8 cellular contexts compared by ENCODE assay signal in genomic region chr6:36874443-36875249, GRCh38. TPM values are rescaled to one million over a fixed set of nuclear protein-coding genes. Genes with fewer than 3 reads are reported as not detected.
DNase-seq lines count a peak whose midpoint lies in the region; ATAC-seq and TF ChIP-seq lines count a peak whose summit lies in the region.

TSS of gene PPIL1 (minus strand) at chr6:36874803. CDS start at chr6:36874772, 31 bp downstream.

- H3K4me3 ChIP-seq in GM12865 (ENCODE audit: low read depth, low read length) (peak within 1 kb of the TSS; percentile 63), adrenal gland (peak within 1 kb of the TSS; percentile 77 to 88 (median 86)), heart right ventricle (peak within 1 kb of the TSS; percentile 45 to 94 (median 83)), upper lobe of right lung (peak within 1 kb of the TSS; percentile 93)

- peak within 1 kb of the TSS; percentile 61 to 95 (median 86) for H3K27ac ChIP-seq in adrenal gland
- H3K27ac ChIP-seq in heart right ventricle, result peak within 1 kb of the TSS; percentile 37 to 98 (median 92)
- peak within 1 kb of the TSS; percentile 93 for H3K27ac ChIP-seq in upper lobe of right lung

- intact Hi-C loops in adrenal gland (cut with DNase I) (no loop called here), heart right ventricle (cut with DNase I) (loop anchor here in 1 of 10 donors (10.0 kb wide), 1 partner anchor 340 kb away; no protein-coding TSS in a partner anchor), posterior cingulate gyrus (cut with DNase I) (no loop called here), upper lobe of right lung (cut with DNase I) (no loop called here)

- 0 to 1% (median 0%) methylated on average over 22 to 54 of the region's 54 CpGs for WGBS in adrenal gland, 4 donors
- WGBS in heart right ventricle, 2 donors, result 0% methylated on average over 50 to 54 of the region's 54 CpGs

- TF ChIP-seq CTCF in GM12865 (IDR thresholded peaks at IDR 0.05; ENCODE audit: insufficient read depth, low read depth, low read length, missing control alignments) (no peak), adrenal gland (IDR thresholded peaks at IDR 0.05) (peak in 3 of 6 experiments; percentile 9 to 14 (median 11)), heart right ventricle (IDR thresholded peaks at IDR 0.05) (no peak), upper lobe of right lung (IDR thresholded peaks at IDR 0.05) (no peak)

- peak in 1 of 2 donors; percentile 88 for TF ChIP-seq POLR2A in adrenal gland (IDR thresholded peaks at IDR 0.05)

- H3K4me1 ChIP-seq in adrenal gland (replicated peaks in 1 of 2) (peaks cover 5 to 19% of the 10 kb centered on the region in 2 donors), heart right ventricle (peaks cover 2 to 37% (median 17%) of the 10 kb centered on the region in 9 donors), upper lobe of right lung (peaks cover 14% of the 10 kb centered on the region)

- H3K9me3 ChIP-seq in adrenal gland (replicated peaks in 1 of 3), result no peaks in the 10 kb centered on the region
- H3K9me3 ChIP-seq in heart right ventricle, result no peaks in the 10 kb centered on the region
- no peaks in the 10 kb centered on the region for H3K9me3 ChIP-seq in upper lobe of right lung

- DNase-seq in GM12865 (ENCODE audit: low read depth), result peak; percentile 93
- peak; percentile 88 for DNase-seq in NCI-H1436 (lab: John Stamatoyannopoulos, UW)
- DNase-seq in T-helper 1 cell, result peak; percentile 71 to 90 (median 82)
- DNase-seq in adrenal gland, result peak; percentile 79 to 93 (median 86)
- peak; percentile 77 to 89 for DNase-seq in heart right ventricle
- peak; percentile 67 to 96 (median 75) for DNase-seq in posterior cingulate gyrus
- DNase-seq in upper lobe of right lung, result peak; percentile 91

- H3K36me3 ChIP-seq in adrenal gland (replicated peaks in 1 of 2) (peaks cover 0 to 11% of the 10 kb centered on the region in 2 donors), heart right ventricle (peaks cover 0 to 21% (median 0%) of the 10 kb centered on the region in 9 donors), upper lobe of right lung (no peaks in the 10 kb centered on the region)

- H3K27me3 ChIP-seq in adrenal gland (no peaks in the 10 kb centered on the region), heart right ventricle (no peaks in the 10 kb centered on the region), upper lobe of right lung (peaks cover 4% of the 10 kb centered on the region)

- peak; percentile 82 for ATAC-seq in HG02759 (IDR thresholded peaks at IDR 0.05; ENCODE audit: unreplicated experiment)
- ATAC-seq in heart right ventricle, result peak; percentile 88 to 95 (median 92)
- ATAC-seq in upper lobe of right lung, result peak; percentile 93

RNA-seq across cellular contexts. Expression of gene PPIL1, which starts in this region (rescaled TPM):
- 100 to 1,000 TPM in 2 of 8 donors, 10 to 100 TPM in 6; 36.4 to 138 (median 61.4) TPM for total RNA-seq in adrenal gland
- polyA plus RNA-seq in adrenal gland, result 100 to 1,000 TPM in 1 of 3 donors, 10 to 100 TPM in 1, 1 to 10 TPM in 1; 8.2 to 134 (median 30.5) TPM
- 100 to 1,000 TPM in 2 of 10 donors, 10 to 100 TPM in 8; 34.5 to 106 (median 49.2) TPM for total RNA-seq in heart right ventricle
- 10 to 100 TPM; 21.1 to 50.3 TPM for polyA plus RNA-seq in heart right ventricle
- 15.7 TPM for total RNA-seq in upper lobe of right lung

Comparison
In these comparisons a context has a peak if more than half of its experiments do, and no peak if none do; other contexts are left out.
1. Peak in every context shown above with its lines: DNase-seq, ATAC-seq, H3K4me3 ChIP-seq and H3K27ac ChIP-seq.